ENCODE assay signal across 8 cellular contexts in genomic region chr3:149751551-149751950, GRCh38. TPM values are rescaled to one million over a fixed set of nuclear protein-coding genes. Genes with fewer than 3 reads are reported as not detected.
DNase-seq lines count a peak whose midpoint lies in the region; ATAC-seq and TF ChIP-seq lines count a peak whose summit lies in the region.

No MANE protein-coding gene starts in this region.

- H3K36me3 Mint-ChIP-seq in brain (peaks cover 37% of the 10 kb centered on the region), mesothelial cell of epicardium (peaks cover 22% of the 10 kb centered on the region)

- H3K79me2 ChIP-seq in ACC112 (ENCODE audit: control insufficient read depth, insufficient read depth, low read length, unreplicated experiment), result peaks cover 24% of the 10 kb centered on the region

- TF ChIP-seq CTCF in HL-60 (IDR thresholded peaks at IDR 0.05; ENCODE audit: insufficient read depth, low read length), result no peak
- TF ChIP-seq CTCF in brain (conservative IDR thresholded peaks at IDR 0.05), result no peak
- TF ChIP-seq CTCF in mesothelial cell of epicardium (IDR thresholded peaks at IDR 0.05; ENCODE audit: unreplicated experiment), result no peak

- peak overlapping the region; percentile 87 for H3K4me3 ChIP-seq in ACC112 (ENCODE audit: low read depth, low read length)
- H3K4me3 ChIP-seq in HL-60 (replicated peaks; ENCODE audit: insufficient read depth, low read length), result peak overlapping the region; percentile 99

- DNase-seq in HL-60 (ENCODE audit: low read depth in 1 of 2, low spot score in 1 of 2) (peak in 1 of 2 experiments; percentile 14), mesothelial cell of epicardium (ENCODE audit: low spot score in 2 of 2, unreplicated experiment in 2 of 2) (no peak), DMS 273 treated with DMSO at 0.1 percent for 48 hours (lab: John Stamatoyannopoulos, UW) (no peak), NCI-H526 (lab: John Stamatoyannopoulos, UW) (no peak)

- H3K4me3 Mint-ChIP-seq in brain (peak overlapping the region; percentile 96 to 99 (median 98)), mesothelial cell of epicardium (peak overlapping the region; percentile 98)

- peaks cover 23% of the 10 kb centered on the region for H3K36me3 ChIP-seq in ACC112 (ENCODE audit: insufficient read depth, low read length)

- H3K27ac Mint-ChIP-seq in brain (peak overlapping the region; percentile 95 to 97 (median 97)), mesothelial cell of epicardium (peak overlapping the region; percentile 98)

- H3K4me1 Mint-ChIP-seq in brain, result peaks cover 38% of the 10 kb centered on the region
- peaks cover 10% of the 10 kb centered on the region for H3K4me1 Mint-ChIP-seq in mesothelial cell of epicardium

- peak overlapping the region; percentile 94 for H2AFZ ChIP-seq in ACC112 (ENCODE audit: low read length, unreplicated experiment)

- no peaks in the 10 kb centered on the region for H3K27me3 ChIP-seq in ACC112 (ENCODE audit: insufficient read depth, low read length)
- H3K27me3 ChIP-seq in HL-60 (ENCODE audit: insufficient read depth, poor library complexity, severe bottlenecking), result no peaks in the 10 kb centered on the region

- H3K4me1 ChIP-seq in ACC112 (ENCODE audit: control insufficient read depth, insufficient read depth, low read length, unreplicated experiment), result peaks cover 7% of the 10 kb centered on the region

- no peak for ATAC-seq in GM21528 (IDR thresholded peaks at IDR 0.05; ENCODE audit: low FRiP score, unreplicated experiment)
- no peak for ATAC-seq in GM19023 (IDR thresholded peaks at IDR 0.05; ENCODE audit: unreplicated experiment)

- no peaks in the 10 kb centered on the region for H3K9me3 Mint-ChIP-seq in brain
- no peaks in the 10 kb centered on the region for H3K9me3 Mint-ChIP-seq in mesothelial cell of epicardium

- peaks cover 34% of the 10 kb centered on the region for H3K27me3 Mint-ChIP-seq in brain
- peaks cover 11% of the 10 kb centered on the region for H3K27me3 Mint-ChIP-seq in mesothelial cell of epicardium (ENCODE audit: low read depth)

- H3K27ac ChIP-seq in ACC112 (ENCODE audit: low read depth, low read length) (no peak overlapping the region), HL-60 (replicated peaks) (no peak overlapping the region; the same call in 1 of the 2 replicates)

RNA-seq across cellular contexts. Expression of gene COMMD2, which starts 0.7 kb away (rescaled TPM):
- 24.8 TPM for polyA plus RNA-seq in brain (ENCODE audit: insufficient read depth, low read depth, low replicate concordance)
- total RNA-seq in mesothelial cell of epicardium, result 49.6 to 55.7 TPM (median 52.4 TPM) in 3 replicates

RNA-seq across cellular contexts. Expression of gene ANKUB1, which starts 40.8 kb away (rescaled TPM):
- not detected for polyA plus RNA-seq in brain (ENCODE audit: insufficient read depth, low read depth, low replicate concordance)
- total RNA-seq in mesothelial cell of epicardium, result 0.13 to 0.34 TPM in 2 of 3 replicates, not detected in the other
